In genomic region chr9:3506164-3506563, GRCh38 we compare ENCODE assay signal across 28 cellular contexts.
"Had no signal": no experiment of that assay in that cellular context is flagged by ENCODE, and none has a peak within 500 bp of the region (broad histone marks: within the 10 kb centered on the region; RNA-seq: fewer than 3 reads in every experiment).

No MANE protein-coding gene starts in this region.

- H3K27ac ChIP-seq: coronary artery, esophagus muscularis mucosa, foreskin keratinocyte, left lung, ovary, right lobe of liver, stomach, thyroid gland, vagina had no signal

- H3K27me3 ChIP-seq: esophagus muscularis mucosa, foreskin keratinocyte, heart right ventricle, left lung, ovary, right lobe of liver, stomach, thyroid gland, vagina had no signal

- H3K9me3 Mint-ChIP-seq: naive thymus-derived CD8-positive, alpha-beta T cell; stimulated activated effector memory CD8-positive, alpha-beta T cell treated with anti-CD3 and anti-CD28 coated beads, Interleukin-12 subunit alpha, Interleukin-12 subunit beta, amount 100 ng/mL, for 72 hours had no signal

- H3K4me3 ChIP-seq: coronary artery, esophagus muscularis mucosa, heart right ventricle, left lung, ovary, right lobe of liver, smooth muscle cell, stomach, thyroid gland, vagina had no signal

- H3K4me2 ChIP-seq: smooth muscle cell had no signal

- ATAC-seq: foreskin keratinocyte; heart right ventricle; left cardiac atrium; left lung; right lobe of liver; stimulated activated effector memory CD8-positive, alpha-beta T cell treated with anti-CD3 and anti-CD28 coated beads, Interleukin-12 subunit alpha, Interleukin-12 subunit beta, amount 100 ng/mL, for 72 hours had no signal

- H3K36me3 ChIP-seq: esophagus muscularis mucosa, heart right ventricle, left lung, ovary, right lobe of liver, stomach, thyroid gland, vagina had no signal

- H3K27me3 Mint-ChIP-seq: naive thymus-derived CD8-positive, alpha-beta T cell had no signal

- H3K4me1 ChIP-seq: right lobe of liver, thyroid gland had no signal

- H3K9me3 ChIP-seq: esophagus muscularis mucosa, heart right ventricle, left lung, ovary, right lobe of liver, stomach, thyroid gland, vagina had no signal

- H3K4me3 Mint-ChIP-seq: naive thymus-derived CD8-positive, alpha-beta T cell; nephron progenitor cell; stimulated activated effector memory CD8-positive, alpha-beta T cell treated with anti-CD3 and anti-CD28 coated beads, Interleukin-12 subunit alpha, Interleukin-12 subunit beta, amount 100 ng/mL, for 72 hours had no signal

- DNase-seq: dermis blood vessel endothelial cell; effector memory CD4-positive, alpha-beta T cell; foreskin keratinocyte; glutamatergic neuron; heart right ventricle; hippocampal formation; left cardiac atrium; left lung; mesenchymal stem cell; midbrain; naive thymus-derived CD8-positive, alpha-beta T cell; nephron progenitor cell; occipital lobe; ovary; posterior cingulate gyrus; retina; right lobe of liver; stimulated activated CD4-positive, alpha-beta T cell treated with anti-CD3 and anti-CD28 coated beads, Interleukin-2, amount 100 ng/mL, for 24 hours; stimulated activated CD4-positive, alpha-beta T cell treated with anti-CD3 and anti-CD28 coated beads, Interleukin-4, amount 100 ng/mL, for 24 hours; stimulated activated naive CD4-positive, alpha-beta T cell treated with Interleukin-2 at 50 U/mL for 16 hours; stomach; thyroid gland; trophoblast cell had no signal

- H3K27ac Mint-ChIP-seq: nephron progenitor cell had no signal
